Comparison of ENCODE assay signal across 17 cellular contexts in the genomic region with DNA sequence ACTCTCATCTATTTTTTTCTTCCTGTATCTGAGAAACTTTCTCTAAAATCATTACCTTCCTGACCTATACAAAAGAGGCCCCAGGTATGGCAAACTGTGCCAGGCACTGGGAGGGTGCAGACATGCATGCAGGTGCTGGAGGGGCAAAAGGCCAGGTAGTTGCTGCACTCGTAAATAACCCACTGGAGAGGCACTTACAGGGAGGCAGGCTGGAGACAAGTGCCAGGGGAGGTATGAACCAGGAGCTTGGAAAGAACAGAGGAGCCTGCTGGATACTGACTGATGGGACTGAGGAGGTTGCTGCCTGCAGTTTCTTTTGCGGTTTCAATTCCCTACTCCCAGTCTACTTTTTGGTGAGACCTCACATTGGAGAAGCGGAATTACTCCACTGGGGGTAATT.
"Had no signal": no experiment of that assay in that cellular context is flagged by ENCODE, and none has a peak within 500 bp of the region (broad histone marks: within the 10 kb centered on the region; RNA-seq: fewer than 3 reads in every experiment).

No MANE protein-coding gene starts in this region.

- DNase-seq: activated CD4-positive, alpha-beta T cell treated with anti-CD3 and anti-CD28 coated beads for 36 hours; activated CD8-positive, alpha-beta memory T cell treated with anti-CD3 and anti-CD28 coated beads, Interleukin-2, amount 50 U/mL, for 48 hours; activated CD8-positive, alpha-beta T cell treated with anti-CD3 and anti-CD28 coated beads for 36 hours; activated naive CD4-positive, alpha-beta T cell; aorta; dorsolateral prefrontal cortex; kidney; left ventricle myocardium superior; nephron progenitor cell; spleen; stimulated activated CD4-positive, alpha-beta T cell treated with anti-CD3 and anti-CD28 coated beads, Interleukin-1b, Interleukin-23, amount 100 ng/mL, for 48 hours; stimulated activated naive B cell treated with anti-CD40 and anti-IgM and Interleukin-4, amounts not matched to agents 10 μg/mL and 1 μg/mL and 100 μg/mL, for 72 hours; WERI-Rb-1 had no signal

- H3K36me3 ChIP-seq: breast epithelium, spleen, tibial nerve, WERI-Rb-1 had no signal

- H3K9me3 ChIP-seq: breast epithelium, tibial nerve had no signal

- H3K4me3 ChIP-seq: breast epithelium, dorsolateral prefrontal cortex, hepatocyte, spleen, tibial nerve had no signal

- H3K27ac ChIP-seq: breast epithelium, dorsolateral prefrontal cortex, hepatocyte, spleen, tibial nerve, WERI-Rb-1 had no signal

- H3K27me3 ChIP-seq: breast epithelium, dorsolateral prefrontal cortex, hepatocyte, tibial nerve had no signal

- ATAC-seq: activated CD4-positive, alpha-beta T cell treated with anti-CD3 and anti-CD28 coated beads for 36 hours; activated CD8-positive, alpha-beta T cell treated with anti-CD3 and anti-CD28 coated beads for 36 hours; left ventricle myocardium superior; sciatic nerve; stimulated activated naive B cell treated with anti-CD40 and anti-IgM and Interleukin-4, amounts not matched to agents 10 μg/mL and 1 μg/mL and 100 μg/mL, for 72 hours had no signal

- H3K4me1 ChIP-seq: breast epithelium, spleen, tibial nerve had no signal
